Comparison of ENCODE assay signal across 22 cellular contexts in the genomic region with DNA sequence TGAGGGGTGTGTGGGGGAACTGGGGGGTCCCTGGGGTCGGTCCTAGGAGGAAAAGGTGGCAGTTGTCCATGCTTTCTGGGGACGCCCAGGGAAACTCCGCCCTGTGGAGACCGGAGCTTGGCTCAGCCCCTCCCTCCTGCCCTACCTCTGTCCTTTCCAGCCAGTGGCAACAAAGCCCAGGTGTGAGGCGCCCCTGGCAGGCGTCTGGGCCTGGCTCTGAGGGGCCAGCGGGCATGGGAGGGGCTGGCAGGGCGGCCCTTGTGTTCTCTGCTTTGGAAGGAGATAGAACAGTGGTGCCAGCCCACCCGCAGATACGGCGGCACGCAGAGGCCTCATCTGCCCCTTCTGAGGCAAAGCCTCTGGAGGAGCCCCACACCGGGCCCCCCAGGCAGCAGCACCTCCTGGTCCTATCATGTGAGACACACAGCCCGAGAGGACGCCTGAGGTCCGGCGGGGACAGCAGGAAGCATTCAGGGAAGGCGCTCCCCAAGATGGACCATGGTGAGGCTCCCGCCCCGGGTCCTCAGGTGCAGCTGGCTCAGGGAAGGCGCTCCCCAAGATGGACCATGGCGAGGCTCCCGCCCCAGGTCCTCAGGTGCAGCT. TPM values are rescaled to one million over a fixed set of nuclear protein-coding genes. Genes with fewer than 3 reads are reported as not detected.
A peak's percentile ranks its signal among the peaks of the same experiment; 100 is the strongest.
DNase-seq lines count a peak whose midpoint lies in the region; ATAC-seq and TF ChIP-seq lines count a peak whose summit lies in the region.
"Had no signal": no experiment of that assay in that cellular context is flagged by ENCODE, and none has a peak within 500 bp of the region (broad histone marks: within the 10 kb centered on the region; RNA-seq: fewer than 3 reads in every experiment).

No MANE protein-coding gene starts in this region.

- no peaks in the 10 kb centered on the region for H3K79me2 ChIP-seq in HCT116 (ENCODE audit: insufficient read depth, low read length)

- H3K9ac ChIP-seq in BLaER1 treated with 17β-estradiol and CSF1 and Interleukin-3, amounts not matched to agents 10 nM and 100 nM: no peak overlapping the region
- H3K9ac ChIP-seq in HCT116 (ENCODE audit: low read length): no peak overlapping the region

- intact Hi-C loops in HCT116 (cut with micrococcal nuclease): no loop called here

- H3K9me2 ChIP-seq in HCT116 (ENCODE audit: insufficient read depth): no peaks in the 10 kb centered on the region

- H4K20me1 ChIP-seq in BLaER1 treated with 17β-estradiol and CSF1 and Interleukin-3, amounts not matched to agents 10 nM and 100 nM: peaks cover 0 to 59% (median 0%) of the 10 kb centered on the region in 11 experiments; a peak in 6 of 22 replicates
- no peaks in the 10 kb centered on the region for H4K20me1 ChIP-seq in HCT116 (ENCODE audit: insufficient read depth)

- TF ChIP-seq CTCF in HCT116 (IDR thresholded peaks at IDR 0.05 in 2 of 3, conservative IDR thresholded peaks at IDR 0.05 in 1 of 3; ENCODE audit: borderline replicate concordance in 1 of 3, insufficient read depth in 1 of 3, low read depth in 2 of 3, low read length in 2 of 3) (no peak), WTC11 (IDR thresholded peaks at IDR 0.05) (no peak)

- H3K4me3 Mint-ChIP-seq in WTC11: no peak overlapping the region
- H3K4me3 Mint-ChIP-seq in activated naive CD8-positive, alpha-beta T cell treated with anti-CD3 and anti-CD28 coated beads for 36 hours: no peak overlapping the region
- H3K4me3 Mint-ChIP-seq: CD4-positive, alpha-beta memory T cell; T-helper 1 cell treated with Interleukin-12 subunit alpha and Interleukin-12 subunit beta and Interleukin-4 antibody, amounts not matched to agents 30 μg/mL and 1 μg/mL, for 36 hours had no signal

- TF ChIP-seq POLR2A in HCT116 (IDR thresholded peaks at IDR 0.05; ENCODE audit: borderline replicate concordance, extremely low read depth, insufficient read depth, insufficient read length): no peak

- H3K4me2 ChIP-seq in BLaER1 treated with 17β-estradiol and CSF1 and Interleukin-3, amounts not matched to agents 10 nM and 100 nM: peak overlapping the region in 8 of 11 experiments; percentile 13 to 99 (median 86); a peak in 13 of 22 replicates
- H3K4me2 ChIP-seq in HCT116 (ENCODE audit: low read length): peak overlapping the region; percentile 36
- H3K4me2 ChIP-seq: PC-9 had no signal

- peaks cover 0 to 38% (median 3%) of the 10 kb centered on the region in 11 experiments; a peak in 18 of 22 replicates for H3K27me3 ChIP-seq in BLaER1 treated with 17β-estradiol and CSF1 and Interleukin-3, amounts not matched to agents 10 nM and 100 nM
- H3K27me3 ChIP-seq in HCT116 (ENCODE audit: insufficient read depth, low read length): peaks cover 12% of the 10 kb centered on the region; the same call in 1 of the 2 replicates

- no peak overlapping the region for H3K4me3 ChIP-seq in BLaER1 treated with 17β-estradiol and CSF1 and Interleukin-3, amounts not matched to agents 10 nM and 100 nM
- no peak overlapping the region for H3K4me3 ChIP-seq in HCT116 (replicated peaks in 1 of 2; ENCODE audit: low read depth in 1 of 2, low read length in 2 of 2)
- H3K4me3 ChIP-seq: GM12878, PC-9, SJCRH30 had no signal

- H3K36me3 Mint-ChIP-seq in WTC11: peaks cover 6% of the 10 kb centered on the region
- H3K36me3 Mint-ChIP-seq in activated naive CD8-positive, alpha-beta T cell treated with anti-CD3 and anti-CD28 coated beads for 36 hours: no peaks in the 10 kb centered on the region
- H3K36me3 Mint-ChIP-seq: CD4-positive, alpha-beta memory T cell had no signal

- peaks cover 22 to 98% (median 97%) of the 10 kb centered on the region in 10 experiments for H3K4me1 ChIP-seq in BLaER1 treated with 17β-estradiol and CSF1 and Interleukin-3, amounts not matched to agents 10 nM and 100 nM
- peaks cover 0 to 5% of the 10 kb centered on the region in 2 experiments; a peak in 2 of 4 replicates for H3K4me1 ChIP-seq in HCT116 (ENCODE audit: control insufficient read depth in 1 of 2, insufficient read depth in 2 of 2, low read length in 2 of 2)
- H3K4me1 ChIP-seq: SJCRH30 had no signal

- peaks cover 14% of the 10 kb centered on the region for H3K27me3 Mint-ChIP-seq in WTC11 (ENCODE audit: low read depth)
- H3K27me3 Mint-ChIP-seq in activated naive CD8-positive, alpha-beta T cell treated with anti-CD3 and anti-CD28 coated beads for 36 hours: peaks cover 13% of the 10 kb centered on the region

- H3K36me3 ChIP-seq in BLaER1 treated with 17β-estradiol and CSF1 and Interleukin-3, amounts not matched to agents 10 nM and 100 nM: no peaks in the 10 kb centered on the region
- no peaks in the 10 kb centered on the region for H3K36me3 ChIP-seq in HCT116 (ENCODE audit: control insufficient read depth in 1 of 2, insufficient read depth in 2 of 2, low read length in 2 of 2)
- H3K36me3 ChIP-seq: SJCRH30 had no signal

- no TSS peak for BruUV-seq in HCT116 (replicated peaks; lab: Mats Ljungman, UMichigan)

- POLR2A ChIA-PET in HCT116 (lab: Charles Lee) (no interaction called here), WTC11 (lab: Charles Lee) (no interaction called here)

- ATAC-seq in HCT116 (peak; percentile 74), WTC11 (0 out of 2 replicates have a peak, but pooled peaks have one; percentile 18)
- ATAC-seq: GM12878 had no signal

- H3K4me1 Mint-ChIP-seq in WTC11: no peaks in the 10 kb centered on the region
- no peaks in the 10 kb centered on the region for H3K4me1 Mint-ChIP-seq in activated naive CD8-positive, alpha-beta T cell treated with anti-CD3 and anti-CD28 coated beads for 36 hours
- H3K4me1 Mint-ChIP-seq: CD4-positive, alpha-beta memory T cell had no signal

- no peak for DNase-seq in HCT116 (ENCODE audit: low read depth, low spot score)
- DNase-seq in WTC11 (ENCODE audit: low spot score): no peak
- peak; percentile 67 for DNase-seq in iPS-NIHi7 (ENCODE audit: extremely low spot score)
- no peak for DNase-seq in NCI-H2227 treated with DMSO at 0.1 percent for 48 hours (lab: John Stamatoyannopoulos, UW)
- DNase-seq in DMS79 treated with DMSO at 0.1 percent for 48 hours (lab: John Stamatoyannopoulos, UW): no peak
- DNase-seq in activated naive CD8-positive, alpha-beta T cell treated with anti-CD3 and anti-CD28 coated beads for 36 hours: no peak
- DNase-seq: AML-193; CD4-positive, alpha-beta memory T cell; EL; GOT3; IMR-90; Karpas-422; NCI-H1417 treated with DMSO at 0.1 percent for 48 hours; NCI-H187 treated with DMSO at 0.1 percent for 48 hours; NCI-H2171 treated with DMSO at 0.1 percent for 48 hours; NCI-H510A treated with DMSO at 0.1 percent for 48 hours; PC-9; SJCRH30 had no signal

- RAD21 ChIA-PET in HCT116 (lab: Charles Lee; ENCODE audit: low non-redundant PET in 1 of 2, low total read pairs in 2 of 2, uncharacterized antibody in 2 of 2, unreplicated experiment in 2 of 2): interaction anchor here in 1 of 2 experiments (0.6 kb wide), 1 partner anchor 112 kb away, joined by 3 read pairs; no protein-coding TSS in a partner anchor

- no peak overlapping the region for H2AFZ ChIP-seq in HCT116 (ENCODE audit: low read depth, low read length, poor library complexity, severe bottlenecking)
- H2AFZ ChIP-seq: PC-9 had no signal

- TF ChIP-seq RAD21 in HCT116 (IDR thresholded peaks at IDR 0.05; ENCODE audit: low read depth): no peak

- H3K27ac Mint-ChIP-seq in WTC11: no peak overlapping the region
- H3K27ac Mint-ChIP-seq in activated naive CD8-positive, alpha-beta T cell treated with anti-CD3 and anti-CD28 coated beads for 36 hours: no peak overlapping the region
- H3K27ac Mint-ChIP-seq: CD4-positive, alpha-beta memory T cell; T-helper 1 cell treated with Interleukin-12 subunit alpha and Interleukin-12 subunit beta and Interleukin-4 antibody, amounts not matched to agents 30 μg/mL and 1 μg/mL, for 36 hours had no signal

- peak overlapping the region in 1 of 11 experiments; percentile 17; a peak in 1 of 22 replicates for H3K27ac ChIP-seq in BLaER1 treated with 17β-estradiol and CSF1 and Interleukin-3, amounts not matched to agents 10 nM and 100 nM
- no peak overlapping the region; the same call in 1 of the 2 replicates for H3K27ac ChIP-seq in HCT116 (ENCODE audit: low read depth, low read length)
- H3K27ac ChIP-seq: PC-9, RWPE1, SJCRH30 had no signal

- CTCF ChIA-PET in HCT116 (lab: Charles Lee) (interaction anchor here (0.5 kb wide), 1 partner anchor 105 kb away, joined by 5 read pairs; no protein-coding TSS in a partner anchor), WTC11 (lab: Charles Lee) (interaction anchor here (1.0 to 1.8 kb wide), 7 partner anchors 8 to 196 kb away, joined by 3 to 8 read pairs (median 3); no protein-coding TSS in a partner anchor)

- H3K9me3 ChIP-seq in BLaER1 treated with 17β-estradiol and CSF1 and Interleukin-3, amounts not matched to agents 10 nM and 100 nM (replicated peaks in 1 of 11): no peaks in the 10 kb centered on the region
- no peaks in the 10 kb centered on the region for H3K9me3 ChIP-seq in HCT116 (ENCODE audit: control insufficient read depth in 1 of 2, insufficient read depth in 1 of 2, low read depth in 1 of 2, low read length in 2 of 2)
- H3K9me3 ChIP-seq: SJCRH30 had no signal

- H3K9me3 Mint-ChIP-seq in WTC11: no peaks in the 10 kb centered on the region
- no peaks in the 10 kb centered on the region for H3K9me3 Mint-ChIP-seq in activated naive CD8-positive, alpha-beta T cell treated with anti-CD3 and anti-CD28 coated beads for 36 hours
- H3K9me3 Mint-ChIP-seq: CD4-positive, alpha-beta memory T cell; T-helper 1 cell treated with Interleukin-12 subunit alpha and Interleukin-12 subunit beta and Interleukin-4 antibody, amounts not matched to agents 30 μg/mL and 1 μg/mL, for 36 hours had no signal

TF ChIP-seq in WTC11, 78 proteins besides CTCF, POLR2A, EP300 and RAD21 (continues in another document):
- TF ChIP-seq, protein P1, sequence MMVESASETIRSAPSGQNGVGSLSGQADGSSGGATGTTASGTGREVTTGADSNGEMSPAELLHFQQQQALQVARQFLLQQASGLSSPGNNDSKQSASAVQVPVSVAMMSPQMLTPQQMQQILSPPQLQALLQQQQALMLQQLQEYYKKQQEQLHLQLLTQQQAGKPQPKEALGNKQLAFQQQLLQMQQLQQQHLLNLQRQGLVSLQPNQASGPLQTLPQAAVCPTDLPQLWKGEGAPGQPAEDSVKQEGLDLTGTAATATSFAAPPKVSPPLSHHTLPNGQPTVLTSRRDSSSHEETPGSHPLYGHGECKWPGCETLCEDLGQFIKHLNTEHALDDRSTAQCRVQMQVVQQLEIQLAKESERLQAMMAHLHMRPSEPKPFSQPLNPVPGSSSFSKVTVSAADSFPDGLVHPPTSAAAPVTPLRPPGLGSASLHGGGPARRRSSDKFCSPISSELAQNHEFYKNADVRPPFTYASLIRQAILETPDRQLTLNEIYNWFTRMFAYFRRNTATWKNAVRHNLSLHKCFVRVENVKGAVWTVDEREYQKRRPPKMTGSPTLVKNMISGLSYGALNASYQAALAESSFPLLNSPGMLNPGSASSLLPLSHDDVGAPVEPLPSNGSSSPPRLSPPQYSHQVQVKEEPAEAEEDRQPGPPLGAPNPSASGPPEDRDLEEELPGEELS (CRISPR knock-in tag; IDR thresholded peaks at IDR 0.05): no peak
- TF ChIP-seq HMGA2 (CRISPR knock-in tag; IDR thresholded peaks at IDR 0.05): no peak
- TF ChIP-seq SMAD4 (CRISPR knock-in tag; IDR thresholded peaks at IDR 0.05): no peak
- TF ChIP-seq FOXP1 (CRISPR knock-in tag; IDR thresholded peaks at IDR 0.05; ENCODE audit: borderline replicate concordance): no peak

RNA-seq across cellular contexts. Expression of gene YTHDF1, which starts 47.9 kb away (rescaled TPM):
- total RNA-seq in HCT116 (2021; ENCODE audit: unreplicated experiment) (42.8 TPM), WTC11 (2021) (50.2 to 61.3 TPM (median 51.3 TPM) in 3 replicates)
- polyA plus RNA-seq in HCT116 (2012): 25.1 and 25.2 TPM in 2 replicates
- total RNA-seq in activated naive CD8-positive, alpha-beta T cell treated with anti-CD3 and anti-CD28 coated beads for 36 hours: 10 to 100 TPM; 47.4 to 48.3 TPM
